In the genomic region with DNA sequence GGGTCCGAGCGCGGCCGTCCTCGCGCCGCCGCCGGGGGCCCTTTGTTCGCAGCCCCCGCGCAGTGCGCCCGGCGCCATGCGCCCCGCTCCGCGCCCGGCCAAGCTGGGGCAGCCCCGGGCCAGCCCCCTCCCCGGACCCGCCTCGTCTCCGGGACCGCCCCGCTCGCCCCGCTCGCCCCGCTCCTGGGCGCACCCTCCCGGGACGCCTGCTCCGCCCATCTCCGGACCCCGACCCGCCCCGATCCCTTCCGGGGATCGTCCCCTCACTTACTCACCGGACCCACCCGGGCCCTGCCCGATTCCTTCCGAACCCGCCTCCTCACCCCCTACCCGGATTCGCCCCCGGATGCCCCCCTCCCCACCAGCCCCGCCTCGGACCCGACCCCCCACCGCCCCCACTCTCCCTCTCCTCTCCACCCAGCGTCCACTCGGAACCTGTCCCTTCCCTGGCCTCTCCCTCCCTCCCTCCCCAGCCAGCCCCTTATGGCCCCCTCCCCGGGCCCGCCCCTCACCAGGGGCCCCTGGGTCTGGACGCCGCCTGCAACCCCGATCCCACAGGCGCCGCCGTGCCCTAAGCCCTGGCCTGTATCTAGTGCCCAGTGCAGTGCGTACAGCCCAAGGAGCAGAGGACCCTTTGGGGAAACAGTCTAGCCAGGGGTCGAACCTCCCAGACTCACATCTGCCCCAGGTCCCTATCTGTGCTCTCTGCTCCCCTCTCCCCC, we compare ENCODE assay signal across 11 cellular contexts. TPM values are rescaled to one million over a fixed set of nuclear protein-coding genes. Genes with fewer than 3 reads are reported as not detected.
A peak's percentile ranks its signal among the peaks of the same experiment; 100 is the strongest.
DNase-seq lines count a peak whose midpoint lies in the region; ATAC-seq and TF ChIP-seq lines count a peak whose summit lies in the region.
"Had no signal": no experiment of that assay in that cellular context is flagged by ENCODE, and none has a peak within 500 bp of the region (broad histone marks: within the 10 kb centered on the region; RNA-seq: fewer than 3 reads in every experiment).

A gene (minus strand): TSS at position 105 of the 722 bp plus-strand sequence. CDS start 168 bp downstream, outside the sequence.

- no TSS peak for BruUV-seq in mammary epithelial cell (replicated peaks; lab: Mats Ljungman, UMichigan)

- H3K27me3 Mint-ChIP-seq in stimulated activated naive CD8-positive, alpha-beta T cell treated with anti-CD3 and anti-CD28 coated beads, Interleukin-15, amount 100 ng/mL, for 72 hours = peaks cover 43% of the 10 kb centered on the region

- H3K36me3 ChIP-seq in HUES64 (ENCODE audit: insufficient read depth, low read length) (peaks cover 5% of the 10 kb centered on the region; the same call in 1 of the 2 replicates), mammary epithelial cell (ENCODE audit: insufficient read depth, low read length) (no peaks in the 10 kb centered on the region)

- H2AFZ ChIP-seq in mammary epithelial cell (ENCODE audit: low read depth, low read length) = peak within 1 kb of the TSS; percentile 71

- H3K4me3 ChIP-seq in HUES64 (ENCODE audit: low read length) (peak within 1 kb of the TSS; percentile 68), mammary epithelial cell (replicated peaks in 1 of 3; ENCODE audit: insufficient read depth in 1 of 3, low read depth in 2 of 3, low read length in 3 of 3) (peak within 1 kb of the TSS in 1 of 3 experiments; percentile 36)

- no peak for TF ChIP-seq CTCF in mammary epithelial cell (conservative IDR thresholded peaks at IDR 0.05 in 1 of 2, IDR thresholded peaks at IDR 0.05 in 1 of 2; ENCODE audit: extremely low read depth in 1 of 2, insufficient read depth in 1 of 2, low read depth in 1 of 2, low read length in 2 of 2)

- peaks cover 7% of the 10 kb centered on the region for H3K4me1 ChIP-seq in HUES64 (ENCODE audit: insufficient read depth, low read length)
- peaks cover 17% of the 10 kb centered on the region for H3K4me1 ChIP-seq in mammary epithelial cell (ENCODE audit: insufficient read depth, low read length)

- peak within 1 kb of the TSS; percentile 78 for H3K4me2 ChIP-seq in mammary epithelial cell (ENCODE audit: insufficient read depth, low read depth, low read length)

- H3K9me3 ChIP-seq in HUES64 (ENCODE audit: insufficient read depth, low read depth, low read length) (peaks cover 11% of the 10 kb centered on the region; the same call in 1 of the 2 replicates), mammary epithelial cell (replicated peaks; ENCODE audit: insufficient read depth, low read length) (no peaks in the 10 kb centered on the region)

- WGBS in HUES64 = 4% methylated on average over 58 of the region's 65 CpGs
- WGBS in mammary epithelial cell (ENCODE audit: low coverage, missing lambda C conversion rate) = no CpG with 5 or more reads among the region's 65 CpGs

- H3K4me1 Mint-ChIP-seq in stimulated activated naive CD8-positive, alpha-beta T cell treated with anti-CD3 and anti-CD28 coated beads, Interleukin-15, amount 100 ng/mL, for 72 hours = peaks cover 15% of the 10 kb centered on the region

- peaks cover 17% of the 10 kb centered on the region for H3K27me3 ChIP-seq in HUES64 (ENCODE audit: insufficient read depth, low read length)
- peaks cover 4% of the 10 kb centered on the region for H3K27me3 ChIP-seq in mammary epithelial cell (ENCODE audit: insufficient read depth, low read length)

- H3K79me2 ChIP-seq in mammary epithelial cell (ENCODE audit: insufficient read depth, low read length) = no peaks in the 10 kb centered on the region

- peak within 1 kb of the TSS; percentile 76 to 80 for H3K4me3 Mint-ChIP-seq in stimulated activated naive CD8-positive, alpha-beta T cell treated with anti-CD3 and anti-CD28 coated beads, Interleukin-15, amount 100 ng/mL, for 72 hours

- intact Hi-C loops in mammary epithelial cell (cut with micrococcal nuclease) = no loop called here

- in situ Hi-C loops in mammary epithelial cell (cut with MboI; ENCODE audit: low sequenced_read_pairs in 2 of 2) = no loop called here

- ATAC-seq in stimulated activated naive CD8-positive, alpha-beta T cell treated with anti-CD3 and anti-CD28 coated beads, Interleukin-15, amount 100 ng/mL, for 72 hours = peak; percentile 74
- ATAC-seq in left lobe of liver = no peak
- ATAC-seq in HG03342 (IDR thresholded peaks at IDR 0.05; ENCODE audit: unreplicated experiment) = no peak

- peaks cover 12 to 25% of the 10 kb centered on the region in 2 donors for H3K9me3 Mint-ChIP-seq in stimulated activated naive CD8-positive, alpha-beta T cell treated with anti-CD3 and anti-CD28 coated beads, Interleukin-15, amount 100 ng/mL, for 72 hours

- CTCF ChIA-PET in mammary epithelial cell (lab: Charles Lee; ENCODE audit: low non-redundant PET) = no interaction called here

- H3K9ac ChIP-seq in HUES64 (ENCODE audit: low read depth, low read length) (peak within 1 kb of the TSS; percentile 54), mammary epithelial cell (ENCODE audit: insufficient read depth, low read length) (no peak within 1 kb of the TSS)

- no peaks in the 10 kb centered on the region for H4K20me1 ChIP-seq in mammary epithelial cell (ENCODE audit: insufficient read depth, low read length)

- H3K27ac Mint-ChIP-seq in stimulated activated naive CD8-positive, alpha-beta T cell treated with anti-CD3 and anti-CD28 coated beads, Interleukin-15, amount 100 ng/mL, for 72 hours = no peak within 1 kb of the TSS
- H3K27ac Mint-ChIP-seq: activated T-helper 2 cell treated with anti-CD3 and anti-CD28 coated beads, Interferon-gamma antibody, Interleukin-2, Interleukin-4, amounts not matched to agents 10 μg/mL and 5 μg/mL and 100 μg/mL, durations not matched to agents 14 hours and 24 hours and 36 hours had no signal

- dilution Hi-C loops in mammary epithelial cell (cut with HindIII; ENCODE audit: low sequenced_read_pairs) = loop anchor here (10.0 kb wide), 1 partner anchor 202 kb away; a partner anchor contains a TSS

- DNase-seq in mammary epithelial cell (no peak), left kidney (ENCODE audit: low read depth, low spot score) (peak; percentile 73), DMS153 treated with DMSO at 0.1 percent for 48 hours (lab: John Stamatoyannopoulos, UW; ENCODE audit: unreplicated experiment) (no peak), left lobe of liver (ENCODE audit: low spot score) (no peak)
- no peak for DNase-seq in stimulated activated naive CD8-positive, alpha-beta T cell treated with anti-CD3 and anti-CD28 coated beads, Interleukin-15, amount 100 ng/mL, for 72 hours
- no peak for DNase-seq in activated effector memory CD4-positive, alpha-beta T cell treated with anti-CD3 and anti-CD28 coated beads, Interleukin-2, amount 50 U/mL, for 16 hours
- DNase-seq: GF-D8, NCI-H1092 treated with DMSO at 0.1 percent for 48 hours had no signal

- no peak within 1 kb of the TSS for H3K27ac ChIP-seq in HUES64 (ENCODE audit: low read depth, low read length)
- H3K27ac ChIP-seq in mammary epithelial cell (ENCODE audit: insufficient read depth, low read depth, low read length) = no peak within 1 kb of the TSS

RNA-seq across cellular contexts. Expression of the gene that starts here (rescaled TPM):
- polyA plus RNA-seq in HUES64 (2013, experiment 1 of 2) = 5.5 TPM
- polyA plus RNA-seq in HUES64 (2013, experiment 2 of 2) = 7.0 TPM
- total RNA-seq in mammary epithelial cell = 1 to 10 TPM; 1.2 to 3.5 TPM
- 1.8 TPM for polyA plus RNA-seq in mammary epithelial cell
- polyA minus RNA-seq in mammary epithelial cell = 11.2 TPM
- total RNA-seq in left lobe of liver = 1.3 TPM
